ENCODE assay signal across 8 cellular contexts in genomic region chr20:25685276-25686080, GRCh38. TPM values are rescaled to one million over a fixed set of nuclear protein-coding genes. Genes with fewer than 3 reads are reported as not detected.
DNase-seq lines count a peak whose midpoint lies in the region; ATAC-seq and TF ChIP-seq lines count a peak whose summit lies in the region.

No MANE protein-coding gene starts in this region.

- peak; percentile 72 for ATAC-seq in HG02884 (IDR thresholded peaks at IDR 0.05; ENCODE audit: unreplicated experiment)

- peaks cover 11% of the 10 kb centered on the region; the same call in 1 of the 2 replicates for H4K20me1 ChIP-seq in OCI-LY3 (ENCODE audit: insufficient read depth, low read length)

- peaks cover 5% of the 10 kb centered on the region for H3K4me1 ChIP-seq in cardiac muscle cell (ENCODE audit: low read depth)
- no peaks in the 10 kb centered on the region for H3K4me1 ChIP-seq in right atrium auricular region
- H3K4me1 ChIP-seq in OCI-LY3 (ENCODE audit: low read length), result peaks cover 22% of the 10 kb centered on the region

- no peak for TF ChIP-seq CTCF in cardiac muscle cell (IDR thresholded peaks at IDR 0.05; ENCODE audit: low read depth, low read length)
- no peak for TF ChIP-seq CTCF in right atrium auricular region (IDR thresholded peaks at IDR 0.05)
- peak; percentile 52 for TF ChIP-seq CTCF in OCI-LY3 (IDR thresholded peaks at IDR 0.05; ENCODE audit: low read depth, low read length)
- TF ChIP-seq CTCF in GM20000 (IDR thresholded peaks at IDR 0.05; ENCODE audit: extremely low read depth, missing control alignments), result no peak

- DNase-seq in cardiac muscle cell (ENCODE audit: low read depth in 1 of 2, low spot score in 1 of 2) (no peak), right atrium auricular region (ENCODE audit: low spot score) (no peak), GM20000 (ENCODE audit: low spot score) (no peak), T-helper 2 cell (no peak), dedifferentiated amniotic fluid mesenchymal stem cell (ENCODE audit: extremely low spot score) (no peak)
- DNase-seq in effector CD4-positive, alpha-beta T cell, result no peak

- H3K4me2 ChIP-seq in OCI-LY3 (ENCODE audit: low read length), result peak overlapping the region; percentile 70

- H3K36me3 ChIP-seq in cardiac muscle cell, result peaks cover 5% of the 10 kb centered on the region
- peaks cover 30% of the 10 kb centered on the region for H3K36me3 ChIP-seq in right atrium auricular region
- H3K36me3 ChIP-seq in OCI-LY3 (replicated peaks; ENCODE audit: low read depth, low read length), result peaks cover 28% of the 10 kb centered on the region

- H3K9ac ChIP-seq in OCI-LY3 (ENCODE audit: low read length), result peak overlapping the region; percentile 26; the same call in 1 of the 2 replicates

- H3K4me3 ChIP-seq in cardiac muscle cell, result no peak overlapping the region
- H3K4me3 ChIP-seq in right atrium auricular region, result no peak overlapping the region
- peak overlapping the region; percentile 21 for H3K4me3 ChIP-seq in OCI-LY3 (ENCODE audit: low read length)

- H3K27me3 ChIP-seq in cardiac muscle cell, result no peaks in the 10 kb centered on the region
- no peaks in the 10 kb centered on the region for H3K27me3 ChIP-seq in right atrium auricular region
- H3K27me3 ChIP-seq in OCI-LY3 (ENCODE audit: low read depth, low read length), result no peaks in the 10 kb centered on the region

- no peaks in the 10 kb centered on the region for H3K79me2 ChIP-seq in OCI-LY3 (ENCODE audit: low read length)

- peak overlapping the region; percentile 34 for H3K27ac ChIP-seq in cardiac muscle cell
- no peak overlapping the region for H3K27ac ChIP-seq in right atrium auricular region
- peak overlapping the region; percentile 72 for H3K27ac ChIP-seq in OCI-LY3 (ENCODE audit: low read length)

- H3K9me3 ChIP-seq in cardiac muscle cell (ENCODE audit: low read depth), result no peaks in the 10 kb centered on the region
- no peaks in the 10 kb centered on the region for H3K9me3 ChIP-seq in right atrium auricular region
- no peaks in the 10 kb centered on the region for H3K9me3 ChIP-seq in OCI-LY3 (ENCODE audit: insufficient read depth, low read length)

- no peak overlapping the region for H2AFZ ChIP-seq in OCI-LY3 (ENCODE audit: low read depth, low read length)

RNA-seq across cellular contexts. Expression of gene ZNF337, which starts 11.2 kb away (rescaled TPM):
- total RNA-seq in cardiac muscle cell, result 13.2 and 23.1 TPM in 2 replicates
- polyA plus RNA-seq in cardiac muscle cell, result 5.6 and 7.5 TPM in 2 replicates
- 1 to 10 TPM; 6.2 to 9.1 TPM for total RNA-seq in right atrium auricular region

Comparison
In these comparisons a context has a peak if more than half of its experiments do, and no peak if none do; other contexts are left out.
1. H3K27ac ChIP-seq: peak in cardiac muscle cell (single experiment) and OCI-LY3 (single experiment); none in right atrium auricular region (0 of 2).